8 cellular contexts compared by ENCODE assay signal in genomic region chr14:95442633-95443021, GRCh38.
A peak's percentile ranks its signal among the peaks of the same experiment; 100 is the strongest.
DNase-seq lines count a peak whose midpoint lies in the region; ATAC-seq and TF ChIP-seq lines count a peak whose summit lies in the region.

No MANE protein-coding gene starts in this region.

- no peak overlapping the region for H3K4me2 ChIP-seq in SU-DHL-6 (ENCODE audit: low read depth, low read length, poor library complexity, severe bottlenecking)

- H3K79me2 ChIP-seq in SU-DHL-6 (ENCODE audit: insufficient read depth, low read length) = no peaks in the 10 kb centered on the region

- H3K27me3 ChIP-seq in SU-DHL-6 (ENCODE audit: low read length) (no peaks in the 10 kb centered on the region), cardiac muscle cell (no peaks in the 10 kb centered on the region)

- POLR2A ChIA-PET in HEK293T (lab: Yijun Ruan, JAX) = no interaction called here

- H3K27ac Mint-ChIP-seq in activated naive CD8-positive, alpha-beta T cell treated with anti-CD3 and anti-CD28 coated beads for 36 hours = peak overlapping the region; percentile 67

- no peaks in the 10 kb centered on the region for H4K20me1 ChIP-seq in SU-DHL-6 (ENCODE audit: low read depth, low read length)

- H3K9me3 ChIP-seq in SU-DHL-6 (ENCODE audit: insufficient read depth, low read length) = no peaks in the 10 kb centered on the region
- no peaks in the 10 kb centered on the region for H3K9me3 ChIP-seq in cardiac muscle cell (ENCODE audit: low read depth)

- H3K4me3 ChIP-seq in SU-DHL-6 (ENCODE audit: insufficient read depth, low read length, poor library complexity, severe bottlenecking) = no peak overlapping the region
- H3K4me3 ChIP-seq in cardiac muscle cell = no peak overlapping the region

- no peaks in the 10 kb centered on the region for H3K4me1 ChIP-seq in cardiac muscle cell (ENCODE audit: low read depth)

- H3K4me1 Mint-ChIP-seq in activated naive CD8-positive, alpha-beta T cell treated with anti-CD3 and anti-CD28 coated beads for 36 hours = peaks cover 7% of the 10 kb centered on the region

- H3K4me3 Mint-ChIP-seq in activated naive CD8-positive, alpha-beta T cell treated with anti-CD3 and anti-CD28 coated beads for 36 hours = no peak overlapping the region

- no peak overlapping the region for H2AFZ ChIP-seq in SU-DHL-6 (ENCODE audit: low read depth, low read length, severe bottlenecking)

- peaks cover 13% of the 10 kb centered on the region for H3K36me3 Mint-ChIP-seq in activated naive CD8-positive, alpha-beta T cell treated with anti-CD3 and anti-CD28 coated beads for 36 hours

- TF ChIP-seq CTCF in SU-DHL-6 (IDR thresholded peaks at IDR 0.05; ENCODE audit: insufficient read depth, low read length, poor library complexity, severe bottlenecking) (peak; percentile 77), cardiac muscle cell (IDR thresholded peaks at IDR 0.05; ENCODE audit: low read depth, low read length) (peak; percentile 93)

- H3K27ac ChIP-seq in SU-DHL-6 (ENCODE audit: low read depth, low read length) (no peak overlapping the region), cardiac muscle cell (no peak overlapping the region)

- no peaks in the 10 kb centered on the region for H3F3A ChIP-seq in SU-DHL-6 (ENCODE audit: insufficient read depth)

- no peak overlapping the region for H3K9ac ChIP-seq in SU-DHL-6 (ENCODE audit: low read length)

- no peaks in the 10 kb centered on the region for H3K9me2 ChIP-seq in SU-DHL-6 (replicated peaks; ENCODE audit: insufficient read depth, low read length)

- no peaks in the 10 kb centered on the region for H3K27me3 Mint-ChIP-seq in activated naive CD8-positive, alpha-beta T cell treated with anti-CD3 and anti-CD28 coated beads for 36 hours

- H3K36me3 ChIP-seq in SU-DHL-6 (ENCODE audit: low read length) (no peaks in the 10 kb centered on the region), cardiac muscle cell (no peaks in the 10 kb centered on the region)

- CTCF ChIA-PET in HEK293T (lab: Yijun Ruan, JAX) = interaction anchor here (0.6 to 3.1 kb wide), 14 partner anchors 8 to 908 kb away, joined by 3 to 30 read pairs (median 4); partner anchors contain the start of gene SYNE3

- H3K9me3 Mint-ChIP-seq in activated naive CD8-positive, alpha-beta T cell treated with anti-CD3 and anti-CD28 coated beads for 36 hours = no peaks in the 10 kb centered on the region

- DNase-seq in GM03348 (ENCODE audit: low spot score) (peak; percentile 93), HEK293T (ENCODE audit: extremely low spot score) (peak; percentile 79), NCI-H1105 (lab: John Stamatoyannopoulos, UW) (peak; percentile 82), cardiac muscle cell (ENCODE audit: low read depth in 1 of 2, low spot score in 1 of 2) (peak; percentile 86 to 87), renal cortical epithelial cell (ENCODE audit: low read depth) (peak; percentile 65)
- DNase-seq in activated naive CD8-positive, alpha-beta T cell treated with anti-CD3 and anti-CD28 coated beads for 36 hours = peak; percentile 67

- ATAC-seq in HG02970 (IDR thresholded peaks at IDR 0.05; ENCODE audit: low FRiP score, unreplicated experiment) = no peak

TF ChIP-seq in HEK293T, 16 proteins besides CTCF, POLR2A, EP300 and RAD21:
- TF ChIP-seq ARNT (IDR thresholded peaks at IDR 0.05) = no peak
- TF ChIP-seq FOXM1 (IDR thresholded peaks at IDR 0.05; ENCODE audit: borderline replicate concordance) = no peak
- no peak for TF ChIP-seq ELF4 (IDR thresholded peaks at IDR 0.05)
- no peak for TF ChIP-seq PKNOX1 (IDR thresholded peaks at IDR 0.05)
- TF ChIP-seq LEF1 (IDR thresholded peaks at IDR 0.05; ENCODE audit: borderline replicate concordance) = no peak
- TF ChIP-seq SUZ12 (IDR thresholded peaks at IDR 0.05) = no peak
- no peak for TF ChIP-seq BHLHE40 (IDR thresholded peaks at IDR 0.05; ENCODE audit: borderline replicate concordance)
- TF ChIP-seq HDGF (IDR thresholded peaks at IDR 0.05; ENCODE audit: borderline replicate concordance) = no peak
